ENCODE assay signal across 3 cellular contexts in the genomic region with DNA sequence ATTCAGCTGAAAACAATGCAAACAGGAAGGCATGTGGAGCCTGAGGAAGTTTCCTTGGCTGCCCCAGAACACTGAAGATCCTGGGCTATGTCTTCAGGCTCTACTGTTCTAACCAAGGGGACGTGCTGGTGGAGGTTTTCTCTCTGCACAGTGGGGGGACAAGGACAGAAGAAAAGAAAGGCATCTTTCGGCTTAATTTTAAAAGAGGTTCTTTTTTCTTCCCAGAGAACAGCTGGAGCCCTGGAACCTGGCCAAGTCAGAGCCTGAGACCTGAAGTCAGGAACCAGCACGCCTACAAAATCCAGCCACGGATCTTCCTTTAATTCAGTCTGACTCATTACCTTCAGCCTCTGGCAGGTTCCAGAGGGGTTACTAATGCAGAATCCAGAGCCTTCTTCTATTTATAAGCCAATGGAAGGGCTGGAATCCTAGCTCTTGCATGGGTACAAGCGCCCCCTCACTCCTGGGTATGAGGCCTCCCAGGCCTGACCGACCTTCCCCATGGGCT.
A peak's percentile ranks its signal among the peaks of the same experiment; 100 is the strongest.
TF ChIP-seq lines count a peak whose summit lies in the region.

No MANE protein-coding gene starts in this region.

TF ChIP-seq in HCT116, 20 proteins besides CTCF, POLR2A, EP300 and RAD21:
- TF ChIP-seq, protein P1, sequence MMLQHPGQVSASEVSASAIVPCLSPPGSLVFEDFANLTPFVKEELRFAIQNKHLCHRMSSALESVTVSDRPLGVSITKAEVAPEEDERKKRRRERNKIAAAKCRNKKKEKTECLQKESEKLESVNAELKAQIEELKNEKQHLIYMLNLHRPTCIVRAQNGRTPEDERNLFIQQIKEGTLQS (IDR thresholded peaks at IDR 0.05) = no peak
- TF ChIP-seq ZNF274 (IDR thresholded peaks at IDR 0.05; ENCODE audit: low read depth, low read length) (no peak), TCF7L2 (IDR thresholded peaks at IDR 0.05; ENCODE audit: borderline replicate concordance, extremely low read depth, insufficient read depth, insufficient read length) (no peak), POLR2AphosphoS5 (IDR thresholded peaks at IDR 0.05; ENCODE audit: low read depth, low read length) (peak; percentile 74), FOSL1 (IDR thresholded peaks at IDR 0.05; ENCODE audit: low read depth) (peak; percentile 87), EGR1 (IDR thresholded peaks at IDR 0.05; ENCODE audit: low read depth) (peak; percentile 76), ELF1 (IDR thresholded peaks at IDR 0.05; ENCODE audit: borderline replicate concordance, low read depth) (no peak), JUND (IDR thresholded peaks at IDR 0.05) (peak; percentile 83), CBX3 (IDR thresholded peaks at IDR 0.05; ENCODE audit: low read depth) (no peak; the same call in 1 of the 2 replicates), SIN3A (IDR thresholded peaks at IDR 0.05; ENCODE audit: low read depth) (peak; percentile 74), SP1 (IDR thresholded peaks at IDR 0.05; ENCODE audit: low read depth) (peak; percentile 70)
- TF ChIP-seq, protein P2, sequence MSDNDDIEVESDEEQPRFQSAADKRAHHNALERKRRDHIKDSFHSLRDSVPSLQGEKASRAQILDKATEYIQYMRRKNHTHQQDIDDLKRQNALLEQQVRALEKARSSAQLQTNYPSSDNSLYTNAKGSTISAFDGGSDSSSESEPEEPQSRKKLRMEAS (IDR thresholded peaks at IDR 0.05) = peak; percentile 52; the same call in 1 of the 2 replicates
- TF ChIP-seq, protein P3, sequence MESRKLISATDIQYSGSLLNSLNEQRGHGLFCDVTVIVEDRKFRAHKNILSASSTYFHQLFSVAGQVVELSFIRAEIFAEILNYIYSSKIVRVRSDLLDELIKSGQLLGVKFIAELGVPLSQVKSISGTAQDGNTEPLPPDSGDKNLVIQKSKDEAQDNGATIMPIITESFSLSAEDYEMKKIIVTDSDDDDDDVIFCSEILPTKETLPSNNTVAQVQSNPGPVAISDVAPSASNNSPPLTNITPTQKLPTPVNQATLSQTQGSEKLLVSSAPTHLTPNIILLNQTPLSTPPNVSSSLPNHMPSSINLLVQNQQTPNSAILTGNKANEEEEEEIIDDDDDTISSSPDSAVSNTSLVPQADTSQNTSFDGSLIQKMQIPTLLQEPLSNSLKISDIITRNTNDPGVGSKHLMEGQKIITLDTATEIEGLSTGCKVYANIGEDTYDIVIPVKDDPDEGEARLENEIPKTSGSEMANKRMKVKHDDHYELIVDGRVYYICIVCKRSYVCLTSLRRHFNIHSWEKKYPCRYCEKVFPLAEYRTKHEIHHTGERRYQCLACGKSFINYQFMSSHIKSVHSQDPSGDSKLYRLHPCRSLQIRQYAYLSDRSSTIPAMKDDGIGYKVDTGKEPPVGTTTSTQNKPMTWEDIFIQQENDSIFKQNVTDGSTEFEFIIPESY (IDR thresholded peaks at IDR 0.05; ENCODE audit: extremely low read depth, insufficient replicate concordance, low read length) = peak; percentile 45

TF ChIP-seq in SK-N-SH, 30 proteins besides CTCF, POLR2A, EP300 and RAD21 (continues in another document):
- TF ChIP-seq POLR2AphosphoS5 (IDR thresholded peaks at IDR 0.05; ENCODE audit: low read depth, low read length) (peak; percentile 38; the same call in 1 of the 2 replicates), RXRA (IDR thresholded peaks at IDR 0.05; ENCODE audit: borderline replicate concordance, low read depth) (peak; percentile 41; the same call in 1 of the 2 replicates), NRF1 (IDR thresholded peaks at IDR 0.05; ENCODE audit: low read depth, low read length) (no peak), JUND (IDR thresholded peaks at IDR 0.05) (peak; percentile 70; the same call in 1 of the 2 replicates), GABPA (IDR thresholded peaks at IDR 0.05; ENCODE audit: low read depth) (no peak), SMC3 (IDR thresholded peaks at IDR 0.05; ENCODE audit: low read depth, low read length) (no peak), RFX5 (IDR thresholded peaks at IDR 0.05; ENCODE audit: low read length) (no peak), YY1 (IDR thresholded peaks at IDR 0.05; ENCODE audit: low read depth) (no peak), GATA2 (CRISPR knock-in tag; IDR thresholded peaks at IDR 0.05) (no peak), EZH2phosphoT487 (IDR thresholded peaks at IDR 0.05; ENCODE audit: borderline replicate concordance, low read depth) (no peak), TEAD4 (IDR thresholded peaks at IDR 0.05; ENCODE audit: borderline replicate concordance, insufficient read depth) (peak; percentile 64; the same call in 1 of the 2 replicates), MEF2A (IDR thresholded peaks at IDR 0.05; ENCODE audit: borderline replicate concordance, low read depth) (peak; percentile 32; the same call in 1 of the 2 replicates), TAF1 (IDR thresholded peaks at IDR 0.05; ENCODE audit: borderline replicate concordance, low read depth, low read length) (no peak), FOSL2 (IDR thresholded peaks at IDR 0.05; ENCODE audit: borderline replicate concordance, low read depth) (peak; percentile 82)
- TF ChIP-seq, protein P4, sequence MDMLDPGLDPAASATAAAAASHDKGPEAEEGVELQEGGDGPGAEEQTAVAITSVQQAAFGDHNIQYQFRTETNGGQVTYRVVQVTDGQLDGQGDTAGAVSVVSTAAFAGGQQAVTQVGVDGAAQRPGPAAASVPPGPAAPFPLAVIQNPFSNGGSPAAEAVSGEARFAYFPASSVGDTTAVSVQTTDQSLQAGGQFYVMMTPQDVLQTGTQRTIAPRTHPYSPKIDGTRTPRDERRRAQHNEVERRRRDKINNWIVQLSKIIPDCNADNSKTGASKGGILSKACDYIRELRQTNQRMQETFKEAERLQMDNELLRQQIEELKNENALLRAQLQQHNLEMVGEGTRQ (IDR thresholded peaks at IDR 0.05; ENCODE audit: borderline replicate concordance, low read depth, low read length) = no peak
- TF ChIP-seq, protein P5, sequence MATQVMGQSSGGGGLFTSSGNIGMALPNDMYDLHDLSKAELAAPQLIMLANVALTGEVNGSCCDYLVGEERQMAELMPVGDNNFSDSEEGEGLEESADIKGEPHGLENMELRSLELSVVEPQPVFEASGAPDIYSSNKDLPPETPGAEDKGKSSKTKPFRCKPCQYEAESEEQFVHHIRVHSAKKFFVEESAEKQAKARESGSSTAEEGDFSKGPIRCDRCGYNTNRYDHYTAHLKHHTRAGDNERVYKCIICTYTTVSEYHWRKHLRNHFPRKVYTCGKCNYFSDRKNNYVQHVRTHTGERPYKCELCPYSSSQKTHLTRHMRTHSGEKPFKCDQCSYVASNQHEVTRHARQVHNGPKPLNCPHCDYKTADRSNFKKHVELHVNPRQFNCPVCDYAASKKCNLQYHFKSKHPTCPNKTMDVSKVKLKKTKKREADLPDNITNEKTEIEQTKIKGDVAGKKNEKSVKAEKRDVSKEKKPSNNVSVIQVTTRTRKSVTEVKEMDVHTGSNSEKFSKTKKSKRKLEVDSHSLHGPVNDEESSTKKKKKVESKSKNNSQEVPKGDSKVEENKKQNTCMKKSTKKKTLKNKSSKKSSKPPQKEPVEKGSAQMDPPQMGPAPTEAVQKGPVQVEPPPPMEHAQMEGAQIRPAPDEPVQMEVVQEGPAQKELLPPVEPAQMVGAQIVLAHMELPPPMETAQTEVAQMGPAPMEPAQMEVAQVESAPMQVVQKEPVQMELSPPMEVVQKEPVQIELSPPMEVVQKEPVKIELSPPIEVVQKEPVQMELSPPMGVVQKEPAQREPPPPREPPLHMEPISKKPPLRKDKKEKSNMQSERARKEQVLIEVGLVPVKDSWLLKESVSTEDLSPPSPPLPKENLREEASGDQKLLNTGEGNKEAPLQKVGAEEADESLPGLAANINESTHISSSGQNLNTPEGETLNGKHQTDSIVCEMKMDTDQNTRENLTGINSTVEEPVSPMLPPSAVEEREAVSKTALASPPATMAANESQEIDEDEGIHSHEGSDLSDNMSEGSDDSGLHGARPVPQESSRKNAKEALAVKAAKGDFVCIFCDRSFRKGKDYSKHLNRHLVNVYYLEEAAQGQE (IDR thresholded peaks at IDR 0.05; ENCODE audit: low read depth, low read length) = no peak; the same call in 1 of the 2 replicates
- TF ChIP-seq, protein P6, sequence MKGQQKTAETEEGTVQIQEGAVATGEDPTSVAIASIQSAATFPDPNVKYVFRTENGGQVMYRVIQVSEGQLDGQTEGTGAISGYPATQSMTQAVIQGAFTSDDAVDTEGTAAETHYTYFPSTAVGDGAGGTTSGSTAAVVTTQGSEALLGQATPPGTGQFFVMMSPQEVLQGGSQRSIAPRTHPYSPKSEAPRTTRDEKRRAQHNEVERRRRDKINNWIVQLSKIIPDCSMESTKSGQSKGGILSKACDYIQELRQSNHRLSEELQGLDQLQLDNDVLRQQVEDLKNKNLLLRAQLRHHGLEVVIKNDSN (IDR thresholded peaks at IDR 0.05; ENCODE audit: borderline replicate concordance, low read depth) = no peak
- TF ChIP-seq, protein P7, sequence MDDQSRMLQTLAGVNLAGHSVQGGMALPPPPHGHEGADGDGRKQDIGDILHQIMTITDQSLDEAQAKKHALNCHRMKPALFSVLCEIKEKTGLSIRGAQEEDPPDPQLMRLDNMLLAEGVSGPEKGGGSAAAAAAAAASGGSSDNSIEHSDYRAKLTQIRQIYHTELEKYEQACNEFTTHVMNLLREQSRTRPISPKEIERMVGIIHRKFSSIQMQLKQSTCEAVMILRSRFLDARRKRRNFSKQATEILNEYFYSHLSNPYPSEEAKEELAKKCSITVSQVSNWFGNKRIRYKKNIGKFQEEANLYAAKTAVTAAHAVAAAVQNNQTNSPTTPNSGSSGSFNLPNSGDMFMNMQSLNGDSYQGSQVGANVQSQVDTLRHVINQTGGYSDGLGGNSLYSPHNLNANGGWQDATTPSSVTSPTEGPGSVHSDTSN (IDR thresholded peaks at IDR 0.05) = peak; percentile 53

TF ChIP-seq in GM12891, 5 proteins besides CTCF, POLR2A, EP300 and RAD21:
- TF ChIP-seq POU2F2 (IDR thresholded peaks at IDR 0.05; ENCODE audit: low read depth, low read length) (no peak), POLR2AphosphoS5 (IDR thresholded peaks at IDR 0.05; ENCODE audit: low read depth, low read length) (no peak), TAF1 (IDR thresholded peaks at IDR 0.05; ENCODE audit: low read depth, low read length) (no peak), PAX5 (IDR thresholded peaks at IDR 0.05; ENCODE audit: insufficient read depth, low read length, severe bottlenecking) (no peak), SPI1 (IDR thresholded peaks at IDR 0.05; ENCODE audit: low read depth, low read length) (no peak)
